1 cellular context compared by ENCODE assay signal in genomic region chr4:59855630-59856352, GRCh38.
TF ChIP-seq lines count a peak whose summit lies in the region.

No MANE protein-coding gene starts in this region.

TF ChIP-seq in HepG2, 621 proteins besides CTCF, POLR2A, EP300 and RAD21 (continued from another document):
- TF ChIP-seq ZBTB14 (CRISPR knock-in tag; IDR thresholded peaks at IDR 0.05) (no peak), FOXC1 (CRISPR knock-in tag; IDR thresholded peaks at IDR 0.05; ENCODE audit: borderline replicate concordance) (no peak), NFIC (IDR thresholded peaks at IDR 0.05; ENCODE audit: low read length) (no peak), ZNF274 (CRISPR knock-in tag; IDR thresholded peaks at IDR 0.05) (no peak), RBAK (CRISPR knock-in tag; IDR thresholded peaks at IDR 0.05) (no peak), ZNF138 (CRISPR knock-in tag; IDR thresholded peaks at IDR 0.05; ENCODE audit: low read depth) (no peak), NKX3-1 (CRISPR knock-in tag; IDR thresholded peaks at IDR 0.05) (no peak), POGZ (CRISPR knock-in tag; IDR thresholded peaks at IDR 0.05) (no peak), GLI4 (CRISPR knock-in tag; IDR thresholded peaks at IDR 0.05; ENCODE audit: borderline replicate concordance) (no peak), PHF5A (CRISPR knock-in tag; IDR thresholded peaks at IDR 0.05; ENCODE audit: low read depth, unreplicated experiment) (no peak), PTBP1 (IDR thresholded peaks at IDR 0.05; ENCODE audit: low read depth, low read length, poor library complexity, severe bottlenecking) (no peak), REPIN1 (CRISPR knock-in tag; IDR thresholded peaks at IDR 0.05; ENCODE audit: borderline replicate concordance, low read depth) (no peak)
- TF ChIP-seq, protein P1, sequence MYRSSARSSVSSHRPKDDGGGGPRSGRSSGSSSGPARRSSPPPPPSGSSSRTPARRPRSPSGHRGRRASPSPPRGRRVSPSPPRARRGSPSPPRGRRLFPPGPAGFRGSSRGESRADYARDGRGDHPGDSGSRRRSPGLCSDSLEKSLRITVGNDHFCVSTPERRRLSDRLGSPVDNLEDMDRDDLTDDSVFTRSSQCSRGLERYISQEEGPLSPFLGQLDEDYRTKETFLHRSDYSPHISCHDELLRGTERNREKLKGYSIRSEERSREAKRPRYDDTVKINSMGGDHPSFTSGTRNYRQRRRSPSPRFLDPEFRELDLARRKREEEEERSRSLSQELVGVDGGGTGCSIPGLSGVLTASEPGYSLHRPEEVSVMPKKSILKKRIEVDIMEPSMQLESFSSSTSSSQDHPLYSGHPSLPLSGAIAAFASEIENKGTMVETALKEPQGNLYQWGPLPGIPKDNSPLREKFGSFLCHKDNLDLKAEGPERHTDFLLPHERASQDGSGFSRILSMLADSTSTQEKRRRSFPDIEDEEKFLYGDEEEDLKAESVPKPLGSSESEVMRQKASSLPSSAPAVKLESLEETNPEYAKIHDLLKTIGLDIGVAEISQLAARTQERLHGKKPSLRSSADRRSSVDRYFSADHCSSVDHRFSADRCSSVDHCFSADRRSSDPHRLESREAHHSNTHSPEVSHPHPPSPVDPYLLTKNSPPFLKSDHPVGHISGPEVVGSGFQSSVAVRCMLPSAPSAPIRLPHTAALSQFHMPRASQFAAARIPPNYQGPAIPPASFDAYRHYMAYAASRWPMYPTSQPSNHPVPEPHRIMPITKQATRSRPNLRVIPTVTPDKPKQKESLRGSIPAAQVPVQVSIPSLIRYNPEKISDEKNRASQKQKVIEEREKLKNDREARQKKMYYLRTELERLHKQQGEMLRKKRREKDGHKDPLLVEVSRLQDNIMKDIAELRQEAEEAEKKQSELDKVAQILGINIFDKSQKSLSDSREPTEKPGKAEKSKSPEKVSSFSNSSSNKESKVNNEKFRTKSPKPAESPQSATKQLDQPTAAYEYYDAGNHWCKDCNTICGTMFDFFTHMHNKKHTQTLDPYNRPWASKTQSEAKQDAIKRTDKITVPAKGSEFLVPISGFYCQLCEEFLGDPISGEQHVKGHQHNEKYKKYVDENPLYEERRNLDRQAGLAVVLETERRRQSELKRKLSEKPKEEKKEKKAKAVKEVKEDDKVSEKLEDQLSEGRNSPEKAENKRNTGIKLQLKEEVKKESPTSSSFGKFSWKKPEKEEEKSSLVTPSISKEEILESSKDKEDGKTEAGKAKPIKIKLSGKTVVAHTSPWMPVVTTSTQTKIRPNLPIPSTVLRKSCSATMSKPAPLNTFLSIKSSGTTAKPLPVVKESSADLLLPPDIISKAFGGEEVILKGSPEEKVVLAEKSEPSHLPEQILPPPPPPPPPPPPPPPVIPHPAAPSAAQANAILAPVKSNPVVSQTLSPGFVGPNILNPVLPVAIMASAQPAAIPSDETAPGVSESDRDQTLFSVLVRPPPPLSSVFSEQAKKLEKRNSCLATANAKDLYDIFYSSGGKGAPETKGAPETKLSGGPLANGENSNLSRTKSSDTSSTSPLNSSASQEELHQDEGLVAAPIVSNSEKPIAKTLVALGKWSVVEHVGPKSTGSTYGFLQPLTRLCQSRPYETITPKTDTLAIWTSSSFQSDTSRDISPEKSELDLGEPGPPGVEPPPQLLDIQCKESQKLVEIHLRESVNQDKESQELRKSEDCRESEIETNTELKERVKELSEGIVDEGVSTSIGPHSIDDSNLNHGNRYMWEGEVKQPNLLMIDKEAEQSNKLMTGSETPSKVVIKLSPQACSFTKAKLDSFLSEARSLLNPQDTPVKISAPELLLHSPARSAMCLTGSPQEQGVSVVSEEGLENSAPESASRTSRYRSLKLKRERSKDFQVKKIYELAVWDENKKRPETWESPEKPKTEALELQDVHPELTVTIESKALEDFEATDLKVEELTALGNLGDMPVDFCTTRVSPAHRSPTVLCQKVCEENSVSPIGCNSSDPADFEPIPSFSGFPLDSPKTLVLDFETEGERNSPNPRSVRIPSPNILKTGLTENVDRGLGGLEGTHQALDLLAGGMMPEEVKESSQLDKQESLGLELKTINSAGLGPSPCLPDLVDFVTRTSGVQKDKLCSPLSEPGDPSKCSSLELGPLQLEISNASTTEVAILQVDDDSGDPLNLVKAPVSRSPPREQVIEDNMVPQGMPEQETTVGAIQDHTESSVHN (CRISPR knock-in tag; IDR thresholded peaks at IDR 0.05): no peak
- TF ChIP-seq, protein P2, sequence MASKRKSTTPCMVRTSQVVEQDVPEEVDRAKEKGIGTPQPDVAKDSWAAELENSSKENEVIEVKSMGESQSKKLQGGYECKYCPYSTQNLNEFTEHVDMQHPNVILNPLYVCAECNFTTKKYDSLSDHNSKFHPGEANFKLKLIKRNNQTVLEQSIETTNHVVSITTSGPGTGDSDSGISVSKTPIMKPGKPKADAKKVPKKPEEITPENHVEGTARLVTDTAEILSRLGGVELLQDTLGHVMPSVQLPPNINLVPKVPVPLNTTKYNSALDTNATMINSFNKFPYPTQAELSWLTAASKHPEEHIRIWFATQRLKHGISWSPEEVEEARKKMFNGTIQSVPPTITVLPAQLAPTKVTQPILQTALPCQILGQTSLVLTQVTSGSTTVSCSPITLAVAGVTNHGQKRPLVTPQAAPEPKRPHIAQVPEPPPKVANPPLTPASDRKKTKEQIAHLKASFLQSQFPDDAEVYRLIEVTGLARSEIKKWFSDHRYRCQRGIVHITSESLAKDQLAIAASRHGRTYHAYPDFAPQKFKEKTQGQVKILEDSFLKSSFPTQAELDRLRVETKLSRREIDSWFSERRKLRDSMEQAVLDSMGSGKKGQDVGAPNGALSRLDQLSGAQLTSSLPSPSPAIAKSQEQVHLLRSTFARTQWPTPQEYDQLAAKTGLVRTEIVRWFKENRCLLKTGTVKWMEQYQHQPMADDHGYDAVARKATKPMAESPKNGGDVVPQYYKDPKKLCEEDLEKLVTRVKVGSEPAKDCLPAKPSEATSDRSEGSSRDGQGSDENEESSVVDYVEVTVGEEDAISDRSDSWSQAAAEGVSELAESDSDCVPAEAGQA (IDR thresholded peaks at IDR 0.05; ENCODE audit: low read depth): no peak
- TF ChIP-seq, protein P2 (CRISPR knock-in tag; IDR thresholded peaks at IDR 0.05; ENCODE audit: borderline replicate concordance): no peak
